Comparison of ENCODE assay signal across 8 cellular contexts in the genomic region with DNA sequence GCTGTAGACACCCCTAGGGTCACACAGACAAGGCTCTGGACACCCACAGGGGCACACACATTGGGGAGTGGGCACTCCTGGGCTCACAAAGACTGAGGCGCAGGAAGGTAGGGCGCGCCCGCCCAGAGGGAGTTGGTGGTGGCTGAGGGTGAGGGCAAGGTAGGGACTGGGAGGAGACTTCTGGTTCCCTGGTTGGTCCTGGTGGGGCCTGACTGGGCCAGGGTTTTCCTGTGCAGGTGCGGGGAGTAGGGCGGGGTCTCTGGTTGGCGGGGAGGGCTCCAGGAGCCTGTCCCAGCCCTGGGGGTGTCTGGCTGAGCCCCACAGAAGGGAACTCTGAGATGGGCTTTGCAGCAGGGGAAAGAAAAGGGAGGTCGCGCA. TPM values are rescaled to one million over a fixed set of nuclear protein-coding genes. Genes with fewer than 3 reads are reported as not detected.
A peak's percentile ranks its signal among the peaks of the same experiment; 100 is the strongest.
DNase-seq lines count a peak whose midpoint lies in the region; ATAC-seq and TF ChIP-seq lines count a peak whose summit lies in the region.

No MANE protein-coding gene starts in this region.

- no peaks in the 10 kb centered on the region for H3K9me3 Mint-ChIP-seq in immature natural killer cell

- H3K9me3 ChIP-seq in ascending aorta: no peaks in the 10 kb centered on the region
- no peaks in the 10 kb centered on the region for H3K9me3 ChIP-seq in stomach

- peaks cover 16 to 17% of the 10 kb centered on the region in 2 donors for H3K4me1 Mint-ChIP-seq in immature natural killer cell

- H3K27me3 ChIP-seq in ascending aorta (no peaks in the 10 kb centered on the region), stomach (no peaks in the 10 kb centered on the region)

- no peaks in the 10 kb centered on the region for H3K36me3 Mint-ChIP-seq in immature natural killer cell

- no peak for TF ChIP-seq POLR2A in stomach (IDR thresholded peaks at IDR 0.05)

- TF ChIP-seq EP300 in stomach (IDR thresholded peaks at IDR 0.05): no peak

- H3K27me3 Mint-ChIP-seq in immature natural killer cell (ENCODE audit: low read depth in 3 of 3): peaks cover 5 to 11% (median 9%) of the 10 kb centered on the region in 3 donors

- H3K36me3 ChIP-seq in ascending aorta: no peaks in the 10 kb centered on the region
- H3K36me3 ChIP-seq in stomach: no peaks in the 10 kb centered on the region

- H3K4me1 ChIP-seq in ascending aorta (peaks cover 0 to 4% of the 10 kb centered on the region in 2 donors), stomach (peaks cover 0 to 17% (median 7%) of the 10 kb centered on the region in 4 donors)

- TF ChIP-seq CTCF in ascending aorta (IDR thresholded peaks at IDR 0.05): no peak
- TF ChIP-seq CTCF in stomach (IDR thresholded peaks at IDR 0.05): no peak

- H3K27ac Mint-ChIP-seq in immature natural killer cell: peak overlapping the region; percentile 77 to 97 (median 87)

- 0 to 37% (median 15%) methylated on average over 9 of the region's 9 CpGs; no CpG with 5 or more reads in 1 of the 5 donors for WGBS in stomach, 5 donors

- H3K4me3 Mint-ChIP-seq in immature natural killer cell: peak overlapping the region; percentile 89 to 93 (median 92)

- intact Hi-C loops in ascending aorta (cut with DNase I): loop anchor here (1.0 to 5.0 kb wide), 2 partner anchors 19 to 125 kb away; a partner anchor contains a TSS
- intact Hi-C loops in stomach (cut with DNase I; ENCODE audit: low total_unique reads): no loop called here

- H3K4me3 ChIP-seq in ascending aorta (peak overlapping the region; percentile 65 to 79), stomach (peak overlapping the region; percentile 59 to 71 (median 66))

- no peak for ATAC-seq in GM18867 (IDR thresholded peaks at IDR 0.05; ENCODE audit: unreplicated experiment)

- H3K27ac ChIP-seq in ascending aorta (peak overlapping the region; percentile 74 to 76), stomach (peak overlapping the region; percentile 86 to 94 (median 88))

- DNase-seq in stimulated activated CD4-positive, alpha-beta T cell treated with anti-CD3 and anti-CD28 coated beads, Interleukin-15, amount 100 ng/mL, for 24 hours: peak; percentile 27
- DNase-seq in stimulated activated CD4-positive, alpha-beta T cell treated with anti-CD3 and anti-CD28 coated beads, Interleukin-2, amount 100 ng/mL, for 48 hours: no peak
- peak; percentile 32 for DNase-seq in HuH-7 (ENCODE audit: low spot score)
- no peak for DNase-seq in ascending aorta (ENCODE audit: low spot score in 2 of 2)
- no peak for DNase-seq in immature natural killer cell
- no peak for DNase-seq in stomach
- no peak for DNase-seq in islet precursor cell

RNA-seq across cellular contexts. Expression of a gene that starts 6.7 kb away (rescaled TPM):
- total RNA-seq in ascending aorta (29.5 TPM), stomach (1 to 10 TPM; 2.3 to 8.4 (median 4.1) TPM)
- polyA plus RNA-seq in immature natural killer cell (10 to 100 TPM; 15.2 to 43.0 (median 18.3) TPM), stomach (1 to 10 TPM; 3.7 to 6.2 (median 4.9) TPM)

RNA-seq across cellular contexts. Expression of a gene that starts 19.7 kb away (rescaled TPM):
- 0.21 TPM for total RNA-seq in ascending aorta
- polyA plus RNA-seq in immature natural killer cell: 10 to 100 TPM; 13.0 to 18.5 (median 16.4) TPM
- 1 to 10 TPM; 1.8 to 5.5 (median 4.5) TPM for total RNA-seq in stomach
- 1 to 10 TPM; 3.4 to 4.7 (median 3.7) TPM for polyA plus RNA-seq in stomach

Comparison
In these comparisons a context has a peak if more than half of its experiments do, and no peak if none do; other contexts are left out.
1. DNase-seq: peak in stimulated activated CD4-positive, alpha-beta T cell treated with anti-CD3 and anti-CD28 coated beads, Interleukin-15, amount 100 ng/mL, for 24 hours (single experiment) and HuH-7 (single experiment); none in stimulated activated CD4-positive, alpha-beta T cell treated with anti-CD3 and anti-CD28 coated beads, Interleukin-2, amount 100 ng/mL, for 48 hours (0 of 2), ascending aorta (0 of 2), immature natural killer cell (0 of 3), stomach (single experiment) and islet precursor cell (single experiment).